In the genomic region with DNA sequence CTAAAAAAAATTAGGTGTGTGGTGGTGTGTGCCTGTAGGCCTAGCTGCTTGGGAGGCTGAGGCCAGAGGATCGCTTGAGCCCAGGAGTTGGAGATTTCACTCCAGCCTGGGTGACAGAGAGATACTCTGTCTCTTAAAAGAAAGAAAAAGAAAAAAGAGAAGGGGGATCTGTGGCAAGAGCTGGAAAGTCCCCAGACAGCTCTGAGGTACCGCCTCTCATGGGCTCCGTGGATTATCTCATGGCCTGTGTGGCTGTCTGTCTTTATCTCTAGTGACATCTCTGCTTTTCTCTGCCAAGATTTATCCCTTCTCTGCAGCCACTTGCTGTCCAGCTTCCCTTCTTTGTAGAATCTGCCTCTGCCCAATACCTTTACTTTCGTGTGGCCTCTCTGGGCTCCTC, we compare ENCODE assay signal across 16 cellular contexts. TPM values are rescaled to one million over a fixed set of nuclear protein-coding genes. Genes with fewer than 3 reads are reported as not detected.
DNase-seq lines count a peak whose midpoint lies in the region; ATAC-seq, FAIRE-seq and TF ChIP-seq lines count a peak whose summit lies in the region.
"Had no signal": no experiment of that assay in that cellular context is flagged by ENCODE, and none has a peak within 500 bp of the region (broad histone marks: within the 10 kb centered on the region; RNA-seq: fewer than 3 reads in every experiment).

No MANE protein-coding gene starts in this region.

- peaks cover 85% of the 10 kb centered on the region for H3K4me1 Mint-ChIP-seq in activated T-cell treated with anti-CD3 and anti-CD28 coated beads, Interleukin-2, amount 50 U/mL, for 72 hours (ENCODE audit: low read depth)
- H3K4me1 Mint-ChIP-seq in IgD-negative memory B cell, result peaks cover 32 to 56% (median 48%) of the 10 kb centered on the region in 3 donors
- H3K4me1 Mint-ChIP-seq in activated naive CD8-positive, alpha-beta T cell treated with anti-CD3 and anti-CD28 coated beads, Interleukin-2, amount 50 U/mL, for 24 hours, result peaks cover 82% of the 10 kb centered on the region
- peaks cover 88% of the 10 kb centered on the region for H3K4me1 Mint-ChIP-seq in stimulated activated naive CD8-positive, alpha-beta T cell treated with anti-CD3 and anti-CD28 coated beads, Interleukin-15, amount 100 ng/mL, for 72 hours

- peak; percentile 65 to 75 for ATAC-seq in activated T-cell treated with anti-CD3 and anti-CD28 coated beads, Interleukin-2, amount 50 U/mL, for 72 hours (replicated peaks in 1 of 2)
- no peak for ATAC-seq in activated naive CD8-positive, alpha-beta T cell treated with anti-CD3 and anti-CD28 coated beads, Interleukin-2, amount 50 U/mL, for 24 hours
- peak; percentile 61 for ATAC-seq in stimulated activated naive CD8-positive, alpha-beta T cell treated with anti-CD3 and anti-CD28 coated beads, Interleukin-15, amount 100 ng/mL, for 72 hours
- ATAC-seq: activated CD8-positive, alpha-beta memory T cell treated with anti-CD3 and anti-CD28 coated beads, Interleukin-2, amount 10 ng/mL, durations not matched to agents 7 days and 5 days; left ventricle myocardium superior had no signal

- no peak overlapping the region for H3K27ac Mint-ChIP-seq in activated T-cell treated with anti-CD3 and anti-CD28 coated beads, Interleukin-2, amount 50 U/mL, for 72 hours
- peak overlapping the region in 2 of 3 donors; percentile 18 to 30 for H3K27ac Mint-ChIP-seq in IgD-negative memory B cell
- no peak overlapping the region for H3K27ac Mint-ChIP-seq in activated naive CD8-positive, alpha-beta T cell treated with anti-CD3 and anti-CD28 coated beads, Interleukin-2, amount 50 U/mL, for 24 hours
- H3K27ac Mint-ChIP-seq in stimulated activated naive CD8-positive, alpha-beta T cell treated with anti-CD3 and anti-CD28 coated beads, Interleukin-15, amount 100 ng/mL, for 72 hours, result peak overlapping the region; percentile 81 to 85
- H3K27ac Mint-ChIP-seq: activated CD8-positive, alpha-beta memory T cell treated with anti-CD3 and anti-CD28 coated beads, Interleukin-2, amount 10 ng/mL, durations not matched to agents 7 days and 5 days had no signal

- H3K4me3 Mint-ChIP-seq in activated T-cell treated with anti-CD3 and anti-CD28 coated beads, Interleukin-2, amount 50 U/mL, for 72 hours, result peak overlapping the region; percentile 9 to 12
- peak overlapping the region in 2 of 4 donors; percentile 8 to 12 for H3K4me3 Mint-ChIP-seq in IgD-negative memory B cell
- H3K4me3 Mint-ChIP-seq in activated naive CD8-positive, alpha-beta T cell treated with anti-CD3 and anti-CD28 coated beads, Interleukin-2, amount 50 U/mL, for 24 hours, result no peak overlapping the region
- peak overlapping the region; percentile 10 to 30 for H3K4me3 Mint-ChIP-seq in stimulated activated naive CD8-positive, alpha-beta T cell treated with anti-CD3 and anti-CD28 coated beads, Interleukin-15, amount 100 ng/mL, for 72 hours
- H3K4me3 Mint-ChIP-seq: activated CD8-positive, alpha-beta memory T cell treated with anti-CD3 and anti-CD28 coated beads, Interleukin-2, amount 10 ng/mL, durations not matched to agents 7 days and 5 days had no signal

- H3K9me3 Mint-ChIP-seq in activated T-cell treated with anti-CD3 and anti-CD28 coated beads, Interleukin-2, amount 50 U/mL, for 72 hours, result no peaks in the 10 kb centered on the region
- no peaks in the 10 kb centered on the region for H3K9me3 Mint-ChIP-seq in IgD-negative memory B cell
- H3K9me3 Mint-ChIP-seq in activated naive CD8-positive, alpha-beta T cell treated with anti-CD3 and anti-CD28 coated beads, Interleukin-2, amount 50 U/mL, for 24 hours, result no peaks in the 10 kb centered on the region
- no peaks in the 10 kb centered on the region for H3K9me3 Mint-ChIP-seq in stimulated activated naive CD8-positive, alpha-beta T cell treated with anti-CD3 and anti-CD28 coated beads, Interleukin-15, amount 100 ng/mL, for 72 hours
- H3K9me3 Mint-ChIP-seq: brain had no signal

- TF ChIP-seq CTCF in D721Med (IDR thresholded peaks at IDR 0.05; ENCODE audit: insufficient read depth, missing control alignments), result no peak

- H3K36me3 Mint-ChIP-seq in activated T-cell treated with anti-CD3 and anti-CD28 coated beads, Interleukin-2, amount 50 U/mL, for 72 hours (ENCODE audit: insufficient read depth in 2 of 2), result peaks cover 0 to 13% of the 10 kb centered on the region in 2 donors
- no peaks in the 10 kb centered on the region for H3K36me3 Mint-ChIP-seq in IgD-negative memory B cell
- H3K36me3 Mint-ChIP-seq in activated naive CD8-positive, alpha-beta T cell treated with anti-CD3 and anti-CD28 coated beads, Interleukin-2, amount 50 U/mL, for 24 hours (ENCODE audit: low read depth), result peaks cover 28% of the 10 kb centered on the region

- no peak for FAIRE-seq in D721Med (lab: Jason Lieb, UNC)

- H3K27me3 Mint-ChIP-seq in activated T-cell treated with anti-CD3 and anti-CD28 coated beads, Interleukin-2, amount 50 U/mL, for 72 hours (ENCODE audit: low read depth), result no peaks in the 10 kb centered on the region
- H3K27me3 Mint-ChIP-seq in IgD-negative memory B cell, result no peaks in the 10 kb centered on the region
- H3K27me3 Mint-ChIP-seq in activated naive CD8-positive, alpha-beta T cell treated with anti-CD3 and anti-CD28 coated beads, Interleukin-2, amount 50 U/mL, for 24 hours, result no peaks in the 10 kb centered on the region
- H3K27me3 Mint-ChIP-seq in stimulated activated naive CD8-positive, alpha-beta T cell treated with anti-CD3 and anti-CD28 coated beads, Interleukin-15, amount 100 ng/mL, for 72 hours, result no peaks in the 10 kb centered on the region
- H3K27me3 Mint-ChIP-seq: activated CD8-positive, alpha-beta memory T cell treated with anti-CD3 and anti-CD28 coated beads, Interleukin-2, amount 10 ng/mL, durations not matched to agents 7 days and 5 days had no signal

- DNase-seq in activated T-cell treated with anti-CD3 and anti-CD28 coated beads, Interleukin-2, amount 50 U/mL, for 72 hours, result no peak
- DNase-seq in activated T-cell treated with anti-CD3 and anti-CD28 coated beads for 4 hours (no peak), ecto neural progenitor cell (ENCODE audit: low spot score) (no peak), D721Med (ENCODE audit: insufficient read length, low spot score) (no peak), NCI-H1092 treated with DMSO at 0.1 percent for 48 hours (lab: John Stamatoyannopoulos, UW) (no peak)
- DNase-seq in activated naive CD8-positive, alpha-beta T cell treated with anti-CD3 and anti-CD28 coated beads, Interleukin-2, amount 50 U/mL, for 24 hours, result peak; percentile 6
- DNase-seq in stimulated activated naive CD8-positive, alpha-beta T cell treated with anti-CD3 and anti-CD28 coated beads, Interleukin-15, amount 100 ng/mL, for 72 hours, result no peak
- DNase-seq: activated CD8-positive, alpha-beta memory T cell treated with anti-CD3 and anti-CD28 coated beads, Interleukin-2, amount 10 ng/mL, durations not matched to agents 7 days and 5 days; effector memory CD4-positive, alpha-beta T cell; left ventricle myocardium superior; MG63; NCI-H2171 treated with DMSO at 0.1 percent for 48 hours; nucleus accumbens had no signal

RNA-seq across cellular contexts. Expression of a gene that starts 5.7 kb away (rescaled TPM):
- total RNA-seq in activated T-cell treated with anti-CD3 and anti-CD28 coated beads, Interleukin-2, amount 50 U/mL, for 72 hours, result 10 to 100 TPM; 42.9 to 46.9 TPM
- 37.7 TPM for polyA plus RNA-seq in IgD-negative memory B cell

RNA-seq across cellular contexts. Expression of a gene that starts 5.8 kb away (rescaled TPM):
- total RNA-seq in activated T-cell treated with anti-CD3 and anti-CD28 coated beads, Interleukin-2, amount 50 U/mL, for 72 hours, result 10 to 100 TPM; 33.0 to 37.6 TPM
- polyA plus RNA-seq in IgD-negative memory B cell, result 33.6 TPM

RNA-seq across cellular contexts. Expression of a gene that starts 44.4 kb away (rescaled TPM):
- under 1 TPM in 1 of 2 donors, not detected in 1; 0.25 TPM for total RNA-seq in activated T-cell treated with anti-CD3 and anti-CD28 coated beads, Interleukin-2, amount 50 U/mL, for 72 hours
- polyA plus RNA-seq in IgD-negative memory B cell, result not detected
- total RNA-seq: activated CD8-positive, alpha-beta memory T cell treated with anti-CD3 and anti-CD28 coated beads, Interleukin-2, amount 10 ng/mL, durations not matched to agents 7 days and 5 days; Daoy had no signal

Comparison
In these comparisons a context has a peak if more than half of its experiments do, and no peak if none do; other contexts are left out.
1. H3K27ac Mint-ChIP-seq: peak in IgD-negative memory B cell (2 of 3) and stimulated activated naive CD8-positive, alpha-beta T cell treated with anti-CD3 and anti-CD28 coated beads, Interleukin-15, amount 100 ng/mL, for 72 hours (2 of 2); none in activated T-cell treated with anti-CD3 and anti-CD28 coated beads, Interleukin-2, amount 50 U/mL, for 72 hours (single experiment) and activated naive CD8-positive, alpha-beta T cell treated with anti-CD3 and anti-CD28 coated beads, Interleukin-2, amount 50 U/mL, for 24 hours (single experiment).